Comparison of ENCODE assay signal across 9 cellular contexts in genomic region chr4:86482851-86483490, GRCh38.
DNase-seq lines count a peak whose midpoint lies in the region; ATAC-seq and FAIRE-seq lines count a peak whose summit lies in the region.
"Had no signal": no experiment of that assay in that cellular context is flagged by ENCODE, and none has a peak within 500 bp of the region (broad histone marks: within the 10 kb centered on the region; RNA-seq: fewer than 3 reads in every experiment).

No MANE protein-coding gene starts in this region.

- intact Hi-C loops in right cardiac atrium (cut with DNase I) (no loop called here), cardiac septum (cut with DNase I) (no loop called here)

- H3K4me1 ChIP-seq in right cardiac atrium (ENCODE audit: control insufficient read depth, insufficient read depth, low read length) (no peaks in the 10 kb centered on the region), SJCRH30 (peaks cover 24% of the 10 kb centered on the region)
- H3K4me1 ChIP-seq: ascending aorta had no signal

- FAIRE-seq in RCC 7860 (lab: Jason Lieb, UNC), result no peak

- H3K27ac ChIP-seq in right cardiac atrium (ENCODE audit: low read length) (no peak overlapping the region), SJCRH30 (no peak overlapping the region)
- H3K27ac ChIP-seq: ascending aorta had no signal

- H3K36me3 ChIP-seq in SJCRH30, result no peaks in the 10 kb centered on the region
- H3K36me3 ChIP-seq: ascending aorta had no signal

- ATAC-seq in right cardiac atrium (no peak), GM21423 (IDR thresholded peaks at IDR 0.05; ENCODE audit: unreplicated experiment) (no peak), GM21390 (IDR thresholded peaks at IDR 0.05; ENCODE audit: unreplicated experiment) (no peak), GM21528 (IDR thresholded peaks at IDR 0.05; ENCODE audit: low FRiP score, unreplicated experiment) (no peak)

- DNase-seq in right cardiac atrium, result no peak
- DNase-seq in cardiac septum (ENCODE audit: low spot score), result no peak
- DNase-seq in SJCRH30, result peak; percentile 69 to 81
- peak; percentile 12 for DNase-seq in germinal center (ENCODE audit: low spot score)
- DNase-seq in RCC 7860 (ENCODE audit: low spot score), result no peak

- peak overlapping the region; percentile 31 for H3K4me3 ChIP-seq in right cardiac atrium (ENCODE audit: low read length)
- H3K4me3 ChIP-seq in SJCRH30, result peak overlapping the region; percentile 6; the same call in 1 of the 2 replicates
- H3K4me3 ChIP-seq: ascending aorta had no signal

- WGBS in right cardiac atrium, result 27% methylated on average over 5 of the region's 5 CpGs

- H3K27me3 ChIP-seq in right cardiac atrium (ENCODE audit: control insufficient read depth, insufficient read depth) (no peaks in the 10 kb centered on the region), SJCRH30 (no peaks in the 10 kb centered on the region)
- H3K27me3 ChIP-seq: ascending aorta had no signal

- H3K9me3 ChIP-seq in right cardiac atrium (ENCODE audit: control insufficient read depth, low read length) (no peaks in the 10 kb centered on the region), SJCRH30 (replicated peaks) (no peaks in the 10 kb centered on the region; the same call in 1 of the 2 replicates)
- H3K9me3 ChIP-seq: ascending aorta had no signal

Comparison
In these comparisons a context has a peak if more than half of its experiments do, and no peak if none do; other contexts are left out.
1. DNase-seq: peak in SJCRH30 (2 of 2) and germinal center (single experiment); none in right cardiac atrium (0 of 3), cardiac septum (single experiment) and RCC 7860 (single experiment).